31 cellular contexts compared by ENCODE assay signal in the genomic region with DNA sequence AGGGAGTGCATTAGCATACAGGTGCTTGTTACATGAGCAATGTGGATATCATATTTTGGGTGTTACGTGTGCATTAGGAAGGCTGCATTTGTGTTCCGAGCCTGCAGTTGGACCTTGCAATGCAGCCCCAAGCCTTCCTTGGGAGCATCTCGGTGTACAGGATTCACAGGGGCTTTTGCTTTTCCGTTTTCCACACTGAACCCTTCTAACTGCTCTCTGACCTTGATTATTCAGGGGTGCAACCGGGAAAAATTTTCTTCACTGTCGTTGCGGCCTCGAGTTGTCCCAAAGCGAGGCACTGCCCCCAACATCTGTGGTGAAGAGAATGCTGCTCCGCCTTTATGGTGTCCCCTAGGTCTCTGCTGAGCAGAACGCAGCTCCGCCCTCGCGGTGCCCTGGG.
DNase-seq lines count a peak whose midpoint lies in the region; ATAC-seq, FAIRE-seq and TF ChIP-seq lines count a peak whose summit lies in the region.
"Had no signal": no experiment of that assay in that cellular context is flagged by ENCODE, and none has a peak within 500 bp of the region (broad histone marks: within the 10 kb centered on the region; RNA-seq: fewer than 3 reads in every experiment).

No MANE protein-coding gene starts in this region.

- H3K9me3 ChIP-seq in cardiac muscle cell (ENCODE audit: low read depth) (no peaks in the 10 kb centered on the region), heart left ventricle (no peaks in the 10 kb centered on the region), astrocyte (ENCODE audit: insufficient read depth, low read depth, low read length) (no peaks in the 10 kb centered on the region)
- H3K9me3 ChIP-seq: MG63, right atrium auricular region, stomach, tibial nerve had no signal

- H3K79me2 ChIP-seq in astrocyte (ENCODE audit: insufficient read depth, low read length): no peaks in the 10 kb centered on the region

- no peaks in the 10 kb centered on the region for H3K9me3 Mint-ChIP-seq in astrocyte (ENCODE audit: unreplicated experiment)
- H3K9me3 Mint-ChIP-seq: activated CD4-positive, alpha-beta memory T cell treated with anti-CD3 and anti-CD28 coated beads, Interleukin-2, amount 10 ng/mL, durations not matched to agents 7 days and 5 days had no signal

- peaks cover 1% of the 10 kb centered on the region for H3K27me3 Mint-ChIP-seq in astrocyte (ENCODE audit: low read depth, unreplicated experiment)
- H3K27me3 Mint-ChIP-seq: activated CD4-positive, alpha-beta memory T cell treated with anti-CD3 and anti-CD28 coated beads, Interleukin-2, amount 10 ng/mL, durations not matched to agents 7 days and 5 days had no signal

- H4K20me1 ChIP-seq in astrocyte (ENCODE audit: insufficient read depth, low read length): no peaks in the 10 kb centered on the region
- H4K20me1 ChIP-seq: BLaER1 had no signal

- no peaks in the 10 kb centered on the region for H3K27me3 ChIP-seq in cardiac muscle cell
- no peaks in the 10 kb centered on the region for H3K27me3 ChIP-seq in heart left ventricle
- no peaks in the 10 kb centered on the region for H3K27me3 ChIP-seq in astrocyte (ENCODE audit: insufficient read depth, low read length)
- H3K27me3 ChIP-seq: BLaER1, MG63, right atrium auricular region, tibial nerve had no signal

- no peak for TF ChIP-seq POLR2A in heart left ventricle (IDR thresholded peaks at IDR 0.05)

- no peak overlapping the region for H2AFZ ChIP-seq in astrocyte (ENCODE audit: low read depth, low read length)

- H3K36me3 Mint-ChIP-seq in astrocyte (ENCODE audit: low read depth, unreplicated experiment): no peaks in the 10 kb centered on the region

- H3K36me3 ChIP-seq in cardiac muscle cell: no peaks in the 10 kb centered on the region
- H3K36me3 ChIP-seq in heart left ventricle: no peaks in the 10 kb centered on the region
- H3K36me3 ChIP-seq in astrocyte (ENCODE audit: insufficient read depth, low read length): no peaks in the 10 kb centered on the region
- H3K36me3 ChIP-seq: BLaER1, MG63, right atrium auricular region, stomach, tibial nerve had no signal

- 71 to 79% (median 76%) methylated on average over 14 of the region's 14 CpGs for WGBS in heart left ventricle, 4 donors

- H3K27ac ChIP-seq in cardiac muscle cell (no peak overlapping the region), heart left ventricle (no peak overlapping the region), astrocyte (ENCODE audit: low read depth, low read length) (no peak overlapping the region)
- H3K27ac ChIP-seq: BLaER1, epithelial cell of prostate, HL-60, right atrium auricular region, stomach, tibial nerve had no signal

- H3K4me2 ChIP-seq in astrocyte (ENCODE audit: low read length): no peak overlapping the region
- H3K4me2 ChIP-seq: BLaER1 had no signal

- H3K27ac Mint-ChIP-seq in astrocyte (ENCODE audit: unreplicated experiment): no peak overlapping the region
- H3K27ac Mint-ChIP-seq: activated CD4-positive, alpha-beta memory T cell treated with anti-CD3 and anti-CD28 coated beads, Interleukin-2, amount 10 ng/mL, durations not matched to agents 7 days and 5 days had no signal

- H3K4me3 Mint-ChIP-seq in astrocyte (ENCODE audit: unreplicated experiment): no peak overlapping the region
- H3K4me3 Mint-ChIP-seq: activated CD4-positive, alpha-beta memory T cell treated with anti-CD3 and anti-CD28 coated beads, Interleukin-2, amount 10 ng/mL, durations not matched to agents 7 days and 5 days had no signal

- H3K4me1 ChIP-seq in cardiac muscle cell (ENCODE audit: low read depth): no peaks in the 10 kb centered on the region
- H3K4me1 ChIP-seq in heart left ventricle: no peaks in the 10 kb centered on the region
- H3K4me1 ChIP-seq in astrocyte (ENCODE audit: insufficient read depth, low read length): peaks cover 2% of the 10 kb centered on the region
- H3K4me1 ChIP-seq: BLaER1, right atrium auricular region, stomach, tibial nerve had no signal

- H3K9ac ChIP-seq in astrocyte (ENCODE audit: low read length): no peak overlapping the region
- H3K9ac ChIP-seq: BLaER1 had no signal

- DNase-seq in cardiac muscle cell (ENCODE audit: low read depth in 1 of 2, low spot score in 1 of 2): peak; percentile 19 to 23
- DNase-seq in heart left ventricle: no peak
- DNase-seq in astrocyte (ENCODE audit: low read depth): peak; percentile 17
- peak; percentile 60 for DNase-seq in fibroblast of villous mesenchyme (ENCODE audit: low read depth)
- DNase-seq in cortex of kidney (lab: John Stamatoyannopoulos, UW): no peak
- no peak for DNase-seq in NCI-H2196 (lab: John Stamatoyannopoulos, UW; ENCODE audit: unreplicated experiment)
- DNase-seq in cerebellum (ENCODE audit: low spot score): no peak
- DNase-seq in UCSD-AML1 (lab: John Stamatoyannopoulos, UW; ENCODE audit: unreplicated experiment): no peak
- DNase-seq: activated CD4-positive, alpha-beta memory T cell treated with anti-CD3 and anti-CD28 coated beads, Interleukin-2, amount 10 ng/mL, durations not matched to agents 7 days and 5 days; activated CD4-positive, CD25-positive, alpha-beta regulatory T cell; activated gamma-delta T cell; amniotic stem cell; COR-L47; kidney; MG63; NCI-H146; NCI-H2171 treated with DMSO at 0.1 percent for 48 hours; NCI-H748 treated with DMSO at 0.1 percent for 48 hours; nucleus accumbens; stomach; T1000 had no signal

- no peak for FAIRE-seq in astrocyte (lab: Jason Lieb, UNC)
- FAIRE-seq: A204.1, frontal cortex, H1, kidney had no signal

- ATAC-seq in heart left ventricle: no peak
- ATAC-seq: Right ventricle myocardium inferior had no signal

- H3K4me3 ChIP-seq in cardiac muscle cell (no peak overlapping the region), heart left ventricle (no peak overlapping the region), astrocyte (ENCODE audit: insufficient read depth, low read depth, low read length) (no peak overlapping the region), fibroblast of villous mesenchyme (ENCODE audit: low read depth, low read length) (no peak overlapping the region)
- H3K4me3 ChIP-seq: BLaER1, lung, MG63, right atrium auricular region, stomach, tibial nerve had no signal

- TF ChIP-seq CTCF in cardiac muscle cell (IDR thresholded peaks at IDR 0.05; ENCODE audit: low read depth, low read length) (no peak), heart left ventricle (IDR thresholded peaks at IDR 0.05) (no peak), astrocyte (IDR thresholded peaks at IDR 0.05; ENCODE audit: insufficient read depth, low read depth, low read length) (no peak), fibroblast of villous mesenchyme (IDR thresholded peaks at IDR 0.05; ENCODE audit: insufficient read depth, low read depth, low read length) (no peak)

- intact Hi-C loops in heart left ventricle (cut with DNase I): no loop called here

- peaks cover 15% of the 10 kb centered on the region for H3K4me1 Mint-ChIP-seq in astrocyte (ENCODE audit: low read depth, unreplicated experiment)
- H3K4me1 Mint-ChIP-seq: activated CD4-positive, alpha-beta memory T cell treated with anti-CD3 and anti-CD28 coated beads, Interleukin-2, amount 10 ng/mL, durations not matched to agents 7 days and 5 days had no signal

Comparison
In these comparisons a context has a peak if more than half of its experiments do, and no peak if none do; other contexts are left out.
1. DNase-seq: peak in cardiac muscle cell (2 of 2), astrocyte (single experiment) and fibroblast of villous mesenchyme (single experiment); none in heart left ventricle (0 of 5), cortex of kidney (single experiment), NCI-H2196 (single experiment), cerebellum (single experiment) and UCSD-AML1 (single experiment).